8 cellular contexts compared by ENCODE assay signal in genomic region chr1:23531695-23532094, GRCh38. TPM values are rescaled to one million over a fixed set of nuclear protein-coding genes. Genes with fewer than 3 reads are reported as not detected.
DNase-seq lines count a peak whose midpoint lies in the region; ATAC-seq and TF ChIP-seq lines count a peak whose summit lies in the region.

No MANE protein-coding gene starts in this region.

- peak overlapping the region; percentile 92 for H3K27ac Mint-ChIP-seq in stimulated activated effector memory CD8-positive, alpha-beta T cell treated with anti-CD3 and anti-CD28 coated beads, Interleukin-12 subunit alpha, Interleukin-12 subunit beta, amount 100 ng/mL, for 72 hours

- no peak for TF ChIP-seq EP300 in gastroesophageal sphincter (IDR thresholded peaks at IDR 0.05)

- no peak for TF ChIP-seq POLR2A in gastroesophageal sphincter (IDR thresholded peaks at IDR 0.05)

- intact Hi-C loops in left colon (cut with DNase I, micrococcal nuclease): no loop called here

- no peaks in the 10 kb centered on the region for H3K9me3 Mint-ChIP-seq in stimulated activated effector memory CD8-positive, alpha-beta T cell treated with anti-CD3 and anti-CD28 coated beads, Interleukin-12 subunit alpha, Interleukin-12 subunit beta, amount 100 ng/mL, for 72 hours

- H3K36me3 ChIP-seq in SK-N-MC (ENCODE audit: insufficient read depth, low read length) (no peaks in the 10 kb centered on the region), gastroesophageal sphincter (no peaks in the 10 kb centered on the region)

- H3K4me1 ChIP-seq in gastroesophageal sphincter: peaks cover 7 to 39% (median 27%) of the 10 kb centered on the region in 3 donors

- H3K27ac ChIP-seq in SK-N-MC (peak overlapping the region; percentile 90), gastroesophageal sphincter (peak overlapping the region in 3 of 4 donors; percentile 24 to 67 (median 54))

- DNase-seq in NCI-H345 (lab: John Stamatoyannopoulos, UW) (peak; percentile 60), NCI-H345 treated with DMSO at 0.1 percent for 48 hours (lab: John Stamatoyannopoulos, UW; ENCODE audit: unreplicated experiment) (no peak), SK-N-MC (ENCODE audit: low read depth, low spot score) (no peak), GM20000 (ENCODE audit: low spot score) (no peak), kidney tubule cell (ENCODE audit: low spot score) (no peak), left colon (no peak)
- DNase-seq in stimulated activated effector memory CD8-positive, alpha-beta T cell treated with anti-CD3 and anti-CD28 coated beads, Interleukin-12 subunit alpha, Interleukin-12 subunit beta, amount 100 ng/mL, for 72 hours (ENCODE audit: low spot score in 2 of 2): no peak

- H3K27me3 ChIP-seq in gastroesophageal sphincter: peaks cover 41% of the 10 kb centered on the region

- no peak for TF ChIP-seq CTCF in gastroesophageal sphincter (IDR thresholded peaks at IDR 0.05)
- no peak for TF ChIP-seq CTCF in GM20000 (IDR thresholded peaks at IDR 0.05; ENCODE audit: extremely low read depth, missing control alignments)

- peaks cover 63% of the 10 kb centered on the region for H3K4me1 Mint-ChIP-seq in stimulated activated effector memory CD8-positive, alpha-beta T cell treated with anti-CD3 and anti-CD28 coated beads, Interleukin-12 subunit alpha, Interleukin-12 subunit beta, amount 100 ng/mL, for 72 hours

- peak overlapping the region; percentile 93 for H3K4me3 ChIP-seq in SK-N-MC
- H3K4me3 ChIP-seq in gastroesophageal sphincter: peak overlapping the region in 1 of 2 donors; percentile 57

- WGBS in gastroesophageal sphincter (ENCODE audit: low coverage in 1 of 2), 2 donors: 0 to 36% methylated on average over 1 to 3 of the region's 3 CpGs

- H3K36me3 Mint-ChIP-seq in stimulated activated effector memory CD8-positive, alpha-beta T cell treated with anti-CD3 and anti-CD28 coated beads, Interleukin-12 subunit alpha, Interleukin-12 subunit beta, amount 100 ng/mL, for 72 hours: peaks cover 20% of the 10 kb centered on the region

- H3K9ac ChIP-seq in SK-N-MC (ENCODE audit: insufficient read length): peak overlapping the region; percentile 83

- H3K9me3 ChIP-seq in SK-N-MC (ENCODE audit: low read depth, low read length) (no peaks in the 10 kb centered on the region), gastroesophageal sphincter (no peaks in the 10 kb centered on the region)

- ATAC-seq in gastroesophageal sphincter: no peak
- ATAC-seq in stimulated activated effector memory CD8-positive, alpha-beta T cell treated with anti-CD3 and anti-CD28 coated beads, Interleukin-12 subunit alpha, Interleukin-12 subunit beta, amount 100 ng/mL, for 72 hours: no peak
- no peak for ATAC-seq in left colon

- H3K4me3 Mint-ChIP-seq in stimulated activated effector memory CD8-positive, alpha-beta T cell treated with anti-CD3 and anti-CD28 coated beads, Interleukin-12 subunit alpha, Interleukin-12 subunit beta, amount 100 ng/mL, for 72 hours: peak overlapping the region; percentile 83

RNA-seq across cellular contexts. Expression of gene E2F2, which starts 0.7 kb away (rescaled TPM):
- total RNA-seq in gastroesophageal sphincter (under 1 TPM in 2 of 4 donors, not detected in 2; 0.08 to 0.17 TPM), left colon (10 to 100 TPM; 10.9 to 12.1 TPM)

RNA-seq across cellular contexts. Expression of gene ID3, which starts 27.6 kb away (rescaled TPM):
- total RNA-seq in gastroesophageal sphincter: 100 to 1,000 TPM; 144 to 270 (median 221) TPM
- 100 to 1,000 TPM; 131 to 223 TPM for total RNA-seq in left colon

RNA-seq across cellular contexts. Expression of gene ASAP3, which starts 47.7 kb away (rescaled TPM):
- total RNA-seq in gastroesophageal sphincter (10 to 100 TPM; 21.3 to 37.7 (median 31.0) TPM), left colon (10 to 100 TPM; 33.9 to 47.1 TPM)

Comparison
In these comparisons a context has a peak if more than half of its experiments do, and no peak if none do; other contexts are left out.
1. RNA of gene E2F2, which starts 0.7 kb away (total RNA-seq): 10.9 to 12.1 TPM in left colon; 0.08 to 0.17 TPM in gastroesophageal sphincter; every median in the first group is over 10 times any median in the second.